ENCODE assay signal across 1 cellular context in genomic region chr1:166484871-166485270, GRCh38.
TF ChIP-seq lines count a peak whose summit lies in the region.

No MANE protein-coding gene starts in this region.

TF ChIP-seq in SK-N-SH, 30 proteins besides CTCF, POLR2A, EP300 and RAD21 (continued from another document):
- TF ChIP-seq REST (IDR thresholded peaks at IDR 0.05; ENCODE audit: low read depth, low read length) (no peak), RFX5 (IDR thresholded peaks at IDR 0.05; ENCODE audit: low read length) (no peak), IRF3 (IDR thresholded peaks at IDR 0.05; ENCODE audit: low read depth, low read length) (no peak)
